25 cellular contexts compared by ENCODE assay signal in genomic region chr7:25171071-25171470, GRCh38. TPM values are rescaled to one million over a fixed set of nuclear protein-coding genes. Genes with fewer than 3 reads are reported as not detected.
"Had no signal": no experiment of that assay in that cellular context is flagged by ENCODE, and none has a peak within 500 bp of the region (broad histone marks: within the 10 kb centered on the region; RNA-seq: fewer than 3 reads in every experiment).

No MANE protein-coding gene starts in this region.

- H3K9me3 ChIP-seq: SJSA1 had no signal

- ATAC-seq: activated T-helper 17 cell treated with anti-CD3 and anti-CD28 coated beads, Interleukin-2, amount 50 U/mL, for 72 hours; Panc1 had no signal

- DNase-seq: activated B cell treated with CpG ODN at 0.5 μM for 24 hours; activated CD4-positive, alpha-beta T cell treated with anti-CD3 and anti-CD28 coated beads for 1 hour; activated CD4-positive, alpha-beta T cell treated with anti-CD3 and anti-CD28 coated beads, Interleukin-2, amount 10 ng/mL, durations not matched to agents 24 days and 14 days; activated CD4-positive, alpha-beta T cell treated with anti-CD3 and anti-CD28 coated beads, Interleukin-2, amount 50 U/mL, for 48 hours; activated gamma-delta T cell; activated naive CD4-positive, alpha-beta T cell treated with anti-CD3 and anti-CD28 coated beads for 36 hours; activated T-cell treated with anti-CD3 and anti-CD28 coated beads for 4 hours; activated T-cell treated with anti-CD3 and anti-CD28 coated beads, Interleukin-2, amount 50 U/mL, for 48 hours; anterior cingulate cortex; caudate nucleus; Kasumi-1; KBM-7; NCI-H1048; NCI-H146; NCI-H187 treated with DMSO at 0.1 percent for 48 hours; NCI-H2081 treated with DMSO at 0.1 percent for 48 hours; NCI-H446; NCI-H524; OCI-M1; Right ventricle myocardium superior had no signal

- H3K27me3 ChIP-seq: SJSA1 had no signal

- H3K4me3 ChIP-seq: SJSA1 had no signal

- H3K27ac ChIP-seq: RWPE1, SJSA1 had no signal

- H3K4me1 ChIP-seq: SJSA1 had no signal

- H3K36me3 ChIP-seq: SJSA1 had no signal

RNA-seq across cellular contexts. Expression of gene NPVF, which starts 57.2 kb away (rescaled TPM):
- total RNA-seq: activated B cell treated with CpG ODN at 0.5 μM for 24 hours; activated CD4-positive, alpha-beta T cell treated with anti-CD3 and anti-CD28 coated beads, Interleukin-2, amount 10 ng/mL, durations not matched to agents 24 days and 14 days; activated CD8-positive, alpha-beta memory T cell treated with anti-CD3 and anti-CD28 coated beads for 36 hours; activated naive CD4-positive, alpha-beta T cell treated with anti-CD3 and anti-CD28 coated beads for 36 hours; activated T-helper 17 cell treated with anti-CD3 and anti-CD28 coated beads, Interleukin-2, amount 50 U/mL, for 72 hours; Right ventricle myocardium superior; SJSA1 had no signal
